32 cellular contexts compared by ENCODE assay signal in genomic region chr19:44703336-44704078, GRCh38. TPM values are rescaled to one million over a fixed set of nuclear protein-coding genes. Genes with fewer than 3 reads are reported as not detected.
"Had no signal": no experiment of that assay in that cellular context is flagged by ENCODE, and none has a peak within 500 bp of the region (broad histone marks: within the 10 kb centered on the region; RNA-seq: fewer than 3 reads in every experiment).

No MANE protein-coding gene starts in this region.

- DNase-seq: dorsolateral prefrontal cortex; effector CD4-positive, alpha-beta T cell; foreskin fibroblast; gastrocnemius medialis; heart left ventricle; hippocampal formation; kidney glomerular epithelial cell; left colon; left ventricle myocardium superior; lower lobe of right lung; mucosa of descending colon; naive B cell; nucleus accumbens; pancreas; retina; right lobe of liver; small intestine; stimulated activated CD4-positive, alpha-beta T cell treated with anti-CD3 and anti-CD28 coated beads, Interleukin-15, amount 100 ng/mL, for 24 hours; stimulated activated CD4-positive, alpha-beta T cell treated with anti-CD3 and anti-CD28 coated beads, Interleukin-2, amount 100 ng/mL, for 48 hours; stimulated activated naive B cell treated with anti-CD40 and anti-IgM and Interleukin-4, amounts not matched to agents 10 μg/mL and 1 μg/mL and 100 μg/mL, for 72 hours; transverse colon; upper lobe of right lung; uterus had no signal

- H3K27ac ChIP-seq: dorsolateral prefrontal cortex, gastrocnemius medialis, heart left ventricle, lower lobe of right lung, pancreas, right lobe of liver, suprapubic skin, transverse colon, upper lobe of right lung, uterus had no signal

- ATAC-seq: gastrocnemius medialis; heart left ventricle; left colon; left ventricle myocardium superior; mucosa of descending colon; natural killer cell treated with Interleukin-12 subunit alpha and Interleukin-12 subunit beta and Interleukin-15 and Interleukin-18, amount 100 ng/mL, for 72 hours; pancreas; right lobe of liver; stimulated activated naive B cell treated with anti-CD40 and anti-IgM and Interleukin-4, amounts not matched to agents 10 μg/mL and 1 μg/mL and 100 μg/mL, for 72 hours; upper lobe of right lung had no signal

- H3K4me3 ChIP-seq: dorsolateral prefrontal cortex, gastrocnemius medialis, heart left ventricle, lower lobe of right lung, mucosa of descending colon, pancreas, right lobe of liver, suprapubic skin, transverse colon, upper lobe of right lung, uterus had no signal

- H3K27me3 ChIP-seq: gastrocnemius medialis, heart left ventricle, pancreas, right lobe of liver, suprapubic skin, transverse colon, upper lobe of right lung, uterus had no signal

- H3K9me3 ChIP-seq: gastrocnemius medialis, heart left ventricle, lower lobe of right lung, mucosa of descending colon, pancreas, right lobe of liver, suprapubic skin, transverse colon, upper lobe of right lung, uterus had no signal

- H3K36me3 ChIP-seq: gastrocnemius medialis, heart left ventricle, lower lobe of right lung, pancreas, right lobe of liver, suprapubic skin, transverse colon, upper lobe of right lung, uterus had no signal

- H3K4me1 ChIP-seq: gastrocnemius medialis, heart left ventricle, lower lobe of right lung, pancreas, right lobe of liver, suprapubic skin, upper lobe of right lung, uterus had no signal

- FAIRE-seq: colon, islet of Langerhans, pancreas, small intestine had no signal

RNA-seq across cellular contexts. Expression of gene CEACAM16, which starts 4.6 kb away (rescaled TPM):
- total RNA-seq: cerebellum; dorsolateral prefrontal cortex; gastrocnemius medialis; heart left ventricle; left ventricle myocardium superior; lower lobe of right lung; mesothelial cell of epicardium; natural killer cell treated with Interleukin-12 subunit alpha and Interleukin-12 subunit beta and Interleukin-15 and Interleukin-18, amount 100 ng/mL, for 72 hours; neural crest cell; posterior vena cava; pulmonary artery endothelial cell; right lobe of liver; suprapubic skin; transverse colon; upper lobe of right lung; uterus had no signal
- polyA plus RNA-seq: heart left ventricle, small intestine had no signal
